8 cellular contexts compared by ENCODE assay signal in the genomic region with DNA sequence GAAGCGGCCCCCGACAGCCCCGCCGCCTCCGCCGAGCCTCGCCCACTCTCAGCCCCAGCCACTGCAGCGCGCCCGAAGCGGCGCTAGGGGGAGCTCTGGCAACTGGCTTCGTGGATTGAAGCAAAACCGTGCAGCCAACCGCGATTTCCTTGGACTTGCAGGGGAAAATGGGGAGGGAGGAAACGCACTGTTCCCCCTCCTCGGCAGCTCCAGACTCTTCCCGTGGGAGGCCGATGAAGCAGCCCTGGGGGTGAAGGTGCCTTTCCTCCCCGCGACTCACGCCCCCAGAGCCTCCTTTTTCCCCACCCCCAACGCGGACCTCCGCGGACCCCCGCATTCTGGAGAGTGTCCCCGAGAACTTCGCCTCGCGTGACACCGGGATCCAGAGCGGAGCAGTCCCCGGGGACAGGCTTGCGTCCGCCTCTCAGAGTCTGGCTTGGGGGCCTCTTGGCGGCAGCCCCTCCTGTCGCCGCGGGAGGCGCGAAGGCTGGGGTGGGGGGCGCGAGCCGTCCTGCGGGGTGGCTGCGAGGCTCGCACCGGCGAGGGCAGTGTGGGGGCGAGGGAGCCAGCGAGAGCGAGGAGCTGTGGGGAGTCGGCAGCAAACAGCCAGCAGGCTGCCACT. TPM values are rescaled to one million over a fixed set of nuclear protein-coding genes. Genes with fewer than 3 reads are reported as not detected.
DNase-seq lines count a peak whose midpoint lies in the region; ATAC-seq and TF ChIP-seq lines count a peak whose summit lies in the region.

No MANE protein-coding gene starts in this region.

- peaks cover 5% of the 10 kb centered on the region for H3K27me3 Mint-ChIP-seq in activated CD4-positive, alpha-beta T cell treated with anti-CD3 and anti-CD28 coated beads for 36 hours

- TF ChIP-seq CTCF in GM20000 (IDR thresholded peaks at IDR 0.05; ENCODE audit: extremely low read depth, missing control alignments): peak; percentile 99

- POLR2A ChIA-PET in activated CD4-positive, alpha-beta T cell treated with anti-CD3 and anti-CD28 coated beads for 36 hours (lab: Charles Lee): interaction anchor here (0.6 to 2.1 kb wide), 4 partner anchors 34 to 452 kb away, joined by 3 to 7 read pairs (median 3); a partner anchor contains a TSS

- H3K4me1 Mint-ChIP-seq in activated CD4-positive, alpha-beta T cell treated with anti-CD3 and anti-CD28 coated beads for 36 hours: peaks cover 14% of the 10 kb centered on the region

- DNase-seq in A172 (ENCODE audit: low spot score): peak; percentile 77
- peak; percentile 90 for DNase-seq in GM20000 (ENCODE audit: low spot score)
- peak; percentile 86 for DNase-seq in NCI-H345 (lab: John Stamatoyannopoulos, UW)
- DNase-seq in activated CD4-positive, alpha-beta T cell treated with anti-CD3 and anti-CD28 coated beads for 36 hours: peak; percentile 90
- DNase-seq in cerebellum (ENCODE audit: low spot score): peak; percentile 90
- peak; percentile 85 for DNase-seq in kidney glomerular epithelial cell (lab: John Stamatoyannopoulos, UW)
- DNase-seq in stimulated activated CD4-positive, alpha-beta T cell treated with anti-CD3 and anti-CD28 coated beads, Interleukin-15, amount 100 ng/mL, for 1 hour (ENCODE audit: low read depth in 1 of 2, low spot score in 1 of 2): peak; percentile 58 to 74

- peak overlapping the region; percentile 75 for H3K4me3 Mint-ChIP-seq in activated CD4-positive, alpha-beta T cell treated with anti-CD3 and anti-CD28 coated beads for 36 hours

- no peak for ATAC-seq in activated CD4-positive, alpha-beta T cell treated with anti-CD3 and anti-CD28 coated beads for 36 hours
- ATAC-seq in HG02938 (IDR thresholded peaks at IDR 0.05; ENCODE audit: unreplicated experiment): no peak

- no peaks in the 10 kb centered on the region for H3K36me3 Mint-ChIP-seq in activated CD4-positive, alpha-beta T cell treated with anti-CD3 and anti-CD28 coated beads for 36 hours (ENCODE audit: low read depth)

- intact Hi-C loops in activated CD4-positive, alpha-beta T cell treated with anti-CD3 and anti-CD28 coated beads for 36 hours (cut with DNase I, micrococcal nuclease): loop anchor here (1.0 to 10.0 kb wide), 8 partner anchors 29 to 436 kb away; no protein-coding TSS in a partner anchor

- H3K9me3 Mint-ChIP-seq in activated CD4-positive, alpha-beta T cell treated with anti-CD3 and anti-CD28 coated beads for 36 hours (ENCODE audit: low read depth): no peaks in the 10 kb centered on the region

- CTCF ChIA-PET in activated CD4-positive, alpha-beta T cell treated with anti-CD3 and anti-CD28 coated beads for 36 hours (lab: Charles Lee): interaction anchor here (0.6 to 4.5 kb wide), 26 partner anchors 13 to 464 kb away, joined by 3 to 42 read pairs (median 4); a partner anchor contains a TSS

- peak overlapping the region; percentile 63 for H3K27ac Mint-ChIP-seq in activated CD4-positive, alpha-beta T cell treated with anti-CD3 and anti-CD28 coated beads for 36 hours

RNA-seq across cellular contexts. Expression of a gene that starts 3.8 kb away (rescaled TPM):
- total RNA-seq in A172 (2014; rRNA removed; shearing (Covaris generic)): 53.3 and 55.8 TPM in 2 replicates
- total RNA-seq in activated CD4-positive, alpha-beta T cell treated with anti-CD3 and anti-CD28 coated beads for 36 hours: 1 to 10 TPM; 2.6 to 2.8 TPM
- total RNA-seq in cerebellum: 9.1 TPM
